In the genomic region with DNA sequence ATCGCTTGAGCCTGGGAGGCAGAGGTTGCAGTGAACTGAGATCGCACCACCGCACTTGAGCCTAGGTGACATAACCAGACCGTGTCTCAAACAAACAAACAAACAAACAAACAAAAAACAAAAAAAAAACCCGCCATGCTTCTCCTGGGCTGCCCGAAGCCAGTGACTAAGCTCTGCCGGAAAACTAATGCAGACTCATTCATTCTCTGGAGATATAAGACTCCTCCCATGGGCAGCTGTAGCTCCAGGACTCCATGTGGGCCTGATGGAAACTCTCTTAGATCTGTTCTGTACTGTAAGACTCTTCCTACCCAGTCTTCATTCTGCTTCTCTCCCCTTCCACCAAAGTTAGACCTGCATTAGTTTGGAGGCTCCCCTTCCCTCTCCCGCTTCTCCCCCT, we compare ENCODE assay signal across 26 cellular contexts. TPM values are rescaled to one million over a fixed set of nuclear protein-coding genes. Genes with fewer than 3 reads are reported as not detected.
DNase-seq lines count a peak whose midpoint lies in the region; ATAC-seq and TF ChIP-seq lines count a peak whose summit lies in the region.
"Had no signal": no experiment of that assay in that cellular context is flagged by ENCODE, and none has a peak within 500 bp of the region (broad histone marks: within the 10 kb centered on the region; RNA-seq: fewer than 3 reads in every experiment).

No MANE protein-coding gene starts in this region.

- H2BK20ac ChIP-seq in H9 (ENCODE audit: low read depth, low read length, poor library complexity, severe bottlenecking) = no peak overlapping the region

- no peak overlapping the region for H3T11ph ChIP-seq in H9 (ENCODE audit: low read length)

- no peak for TF ChIP-seq CTCF in H9 (conservative IDR thresholded peaks at IDR 0.05)

- peaks cover 4% of the 10 kb centered on the region for H3K79me1 ChIP-seq in H9 (ENCODE audit: insufficient read depth, low read depth, low read length, poor library complexity, severe bottlenecking)

- H4K8ac ChIP-seq in H9 (replicated peaks; ENCODE audit: insufficient read length, low read depth, low read length) = no peak overlapping the region

- H2BK15ac ChIP-seq in H9 (ENCODE audit: low read depth, low read length) = no peak overlapping the region

- H3K4me3 Mint-ChIP-seq in H9 = no peak overlapping the region
- no peak overlapping the region for H3K4me3 Mint-ChIP-seq in activated naive CD4-positive, alpha-beta T cell treated with anti-CD3 and anti-CD28 coated beads, Interleukin-2, amount 10 ng/mL, durations not matched to agents 7 days and 5 days
- H3K4me3 Mint-ChIP-seq: CD4-positive, alpha-beta T cell; HFFc6 had no signal

- H3K9me3 Mint-ChIP-seq in H9 = no peaks in the 10 kb centered on the region
- H3K9me3 Mint-ChIP-seq in activated naive CD4-positive, alpha-beta T cell treated with anti-CD3 and anti-CD28 coated beads, Interleukin-2, amount 10 ng/mL, durations not matched to agents 7 days and 5 days = no peaks in the 10 kb centered on the region
- H3K9me3 Mint-ChIP-seq: CD4-positive, alpha-beta T cell; HFFc6 had no signal

- H3K9me3 ChIP-seq in BLaER1 treated with 17β-estradiol and CSF1 and Interleukin-3, amounts not matched to agents 10 nM and 100 nM (replicated peaks in 1 of 11) = no peaks in the 10 kb centered on the region
- H3K9me3 ChIP-seq in H9 (ENCODE audit: control insufficient read depth, low read depth, low read length) = no peaks in the 10 kb centered on the region
- H3K9me3 ChIP-seq: HAP-1, SJCRH30 had no signal

- H3K18ac ChIP-seq in H9 (ENCODE audit: insufficient read length, low read depth, low read length) = no peak overlapping the region

- no peaks in the 10 kb centered on the region for H4K20me1 ChIP-seq in BLaER1 treated with 17β-estradiol and CSF1 and Interleukin-3, amounts not matched to agents 10 nM and 100 nM
- no peaks in the 10 kb centered on the region for H4K20me1 ChIP-seq in H9 (ENCODE audit: control insufficient read depth, insufficient read depth, insufficient read length)

- H3K4me2 ChIP-seq in BLaER1 treated with 17β-estradiol and CSF1 and Interleukin-3, amounts not matched to agents 10 nM and 100 nM = peak overlapping the region in 9 of 11 experiments; percentile 1 to 41 (median 10); a peak in 8 of 22 replicates
- H3K4me2 ChIP-seq in H9 (ENCODE audit: insufficient read depth, insufficient read length, low read length) = no peak overlapping the region
- H3K4me2 ChIP-seq: KMS-11 had no signal

- no peak overlapping the region for H2AK5ac ChIP-seq in H9 (ENCODE audit: insufficient read length, low read length)

- H3K4me3 ChIP-seq in BLaER1 treated with 17β-estradiol and CSF1 and Interleukin-3, amounts not matched to agents 10 nM and 100 nM = no peak overlapping the region
- H3K4me3 ChIP-seq: HAP-1, SJCRH30 had no signal

- H3K36me3 ChIP-seq in BLaER1 treated with 17β-estradiol and CSF1 and Interleukin-3, amounts not matched to agents 10 nM and 100 nM = no peaks in the 10 kb centered on the region
- H3K36me3 ChIP-seq: HAP-1, SJCRH30 had no signal

- H3K27ac Mint-ChIP-seq in H9 = peak overlapping the region in 2 of 3 experiments; percentile 17 to 39; a peak in 2 of 7 replicates
- no peak overlapping the region for H3K27ac Mint-ChIP-seq in activated naive CD4-positive, alpha-beta T cell treated with anti-CD3 and anti-CD28 coated beads, Interleukin-2, amount 10 ng/mL, durations not matched to agents 7 days and 5 days
- H3K27ac Mint-ChIP-seq: CD4-positive, alpha-beta T cell; HFFc6 had no signal

- no CpG with 5 or more reads among the region's 8 CpGs for WGBS in H9 (ENCODE audit: extremely low coverage, insufficient read length, low lambda C conversion rate)

- H2BK12ac ChIP-seq in H9 (ENCODE audit: insufficient read length, low read depth, low read length) = no peak overlapping the region

- CTCF ChIA-PET in activated naive CD4-positive, alpha-beta T cell treated with anti-CD3 and anti-CD28 coated beads, Interleukin-2, amount 10 ng/mL, durations not matched to agents 7 days and 5 days (lab: Charles Lee) = no interaction called here

- H3K4me1 Mint-ChIP-seq in H9 = peaks cover 21 to 25% of the 10 kb centered on the region in 2 experiments
- no peaks in the 10 kb centered on the region for H3K4me1 Mint-ChIP-seq in activated naive CD4-positive, alpha-beta T cell treated with anti-CD3 and anti-CD28 coated beads, Interleukin-2, amount 10 ng/mL, durations not matched to agents 7 days and 5 days

- H3K56ac ChIP-seq in H9 (ENCODE audit: insufficient read length, low read depth, low read length) = no peak overlapping the region

- H2AFZ ChIP-seq in H9 (ENCODE audit: low read length) = no peak overlapping the region

- H4K5ac ChIP-seq in H9 (ENCODE audit: insufficient read length, low read depth, low read length) = no peak overlapping the region

- peaks cover 12 to 53% (median 44%) of the 10 kb centered on the region in 10 experiments; a peak in 19 of 20 replicates for H3K4me1 ChIP-seq in BLaER1 treated with 17β-estradiol and CSF1 and Interleukin-3, amounts not matched to agents 10 nM and 100 nM
- H3K4me1 ChIP-seq in H9 (ENCODE audit: insufficient read depth, low read length) = peaks cover 8% of the 10 kb centered on the region; the same call in 1 of the 2 replicates
- H3K4me1 ChIP-seq: HAP-1, SJCRH30 had no signal

- no peak overlapping the region for H2BK5ac ChIP-seq in H9 (ENCODE audit: insufficient read length, low read length)

- no peaks in the 10 kb centered on the region for H3K27me3 Mint-ChIP-seq in H9 (ENCODE audit: low read depth)
- peaks cover 13% of the 10 kb centered on the region for H3K27me3 Mint-ChIP-seq in activated naive CD4-positive, alpha-beta T cell treated with anti-CD3 and anti-CD28 coated beads, Interleukin-2, amount 10 ng/mL, durations not matched to agents 7 days and 5 days

- peaks cover 14% of the 10 kb centered on the region; the same call in 1 of the 2 replicates for H3K79me2 ChIP-seq in H9 (ENCODE audit: insufficient read depth, low read length)

- no peak overlapping the region for H4K91ac ChIP-seq in H9 (ENCODE audit: insufficient read length, low read depth, low read length)

- H3K9ac ChIP-seq in BLaER1 treated with 17β-estradiol and CSF1 and Interleukin-3, amounts not matched to agents 10 nM and 100 nM = no peak overlapping the region
- no peak overlapping the region for H3K9ac ChIP-seq in H9 (ENCODE audit: extremely low read depth, insufficient read length, low read length)
- H3K9ac ChIP-seq: KMS-11 had no signal

- no peak overlapping the region for H3K14ac ChIP-seq in H9 (ENCODE audit: insufficient read depth, low read length)

- peaks cover 0 to 6% (median 3%) of the 10 kb centered on the region in 3 experiments; a peak in 2 of 7 replicates for H3K36me3 Mint-ChIP-seq in H9 (ENCODE audit: insufficient read depth in 1 of 3, low read depth in 3 of 3)
- no peaks in the 10 kb centered on the region for H3K36me3 Mint-ChIP-seq in activated naive CD4-positive, alpha-beta T cell treated with anti-CD3 and anti-CD28 coated beads, Interleukin-2, amount 10 ng/mL, durations not matched to agents 7 days and 5 days

- H3K23ac ChIP-seq in H9 (ENCODE audit: insufficient read length, low read depth, low read length) = no peak overlapping the region

- H3K27me3 ChIP-seq in BLaER1 treated with 17β-estradiol and CSF1 and Interleukin-3, amounts not matched to agents 10 nM and 100 nM = no peaks in the 10 kb centered on the region
- no peaks in the 10 kb centered on the region for H3K27me3 ChIP-seq in H9 (ENCODE audit: insufficient read depth, low read length)
- H3K27me3 ChIP-seq: SJCRH30 had no signal

- no peak overlapping the region for H2BK120ac ChIP-seq in H9 (ENCODE audit: low read depth, low read length, poor library complexity, severe bottlenecking)

- DNase-seq in H9 (no peak), renal cortical epithelial cell (ENCODE audit: low read depth) (peak; percentile 39), NCI-H2171 treated with DMSO at 0.1 percent for 48 hours (lab: John Stamatoyannopoulos, UW) (no peak), SKM-1 (lab: John Stamatoyannopoulos, UW; ENCODE audit: unreplicated experiment) (no peak)
- DNase-seq in activated naive CD4-positive, alpha-beta T cell treated with anti-CD3 and anti-CD28 coated beads, Interleukin-2, amount 10 ng/mL, durations not matched to agents 7 days and 5 days = no peak
- DNase-seq: CD4-positive, alpha-beta T cell; COR-L47; DMS 273 treated with DMSO at 0.1 percent for 48 hours; DMS79; HFFc6; IMR-90; NCI-H1092; NCI-H1417 treated with DMSO at 0.1 percent for 48 hours; NCI-H1694 treated with DMSO at 0.1 percent for 48 hours; NCI-H2081 treated with DMSO at 0.1 percent for 48 hours; NCI-H2171; NCI-H524; NCI-H748 treated with DMSO at 0.1 percent for 48 hours; PC-3; SJCRH30 had no signal

- H3K27ac ChIP-seq in BLaER1 treated with 17β-estradiol and CSF1 and Interleukin-3, amounts not matched to agents 10 nM and 100 nM = no peak overlapping the region
- no peak overlapping the region for H3K27ac ChIP-seq in H9 (ENCODE audit: insufficient read length, low read depth, low read length)
- H3K27ac ChIP-seq: KMS-11, SJCRH30 had no signal

- H3K23me2 ChIP-seq in H9 (ENCODE audit: insufficient read length, low read depth, low read length, poor library complexity, severe bottlenecking) = no peaks in the 10 kb centered on the region

- no peak overlapping the region for H3K4ac ChIP-seq in H9 (ENCODE audit: low read depth, low read length)

- peak; percentile 45 for ATAC-seq in esophagus mucosa
- ATAC-seq: PC-3, Right ventricle myocardium inferior, SK-N-SH treated with all-trans-retinoic acid at 6 μM for 48 hours had no signal

RNA-seq across cellular contexts. Expression of a gene that starts 11.1 kb away (rescaled TPM):
- total RNA-seq in H9 (2021) = 74.4 and 74.6 TPM in 2 replicates
- 28.3 TPM for total RNA-seq in esophagus mucosa
- total RNA-seq in renal cortical epithelial cell = 129 and 177 TPM in 2 replicates
- total RNA-seq: CD4-positive, alpha-beta T cell; Right ventricle myocardium inferior; SJCRH30 had no signal
